Comparison of ENCODE assay signal across 6 cellular contexts in genomic region chr19:46660601-46661019, GRCh38. TPM values are rescaled to one million over a fixed set of nuclear protein-coding genes. Genes with fewer than 3 reads are reported as not detected.
DNase-seq lines count a peak whose midpoint lies in the region; ATAC-seq and TF ChIP-seq lines count a peak whose summit lies in the region.

No MANE protein-coding gene starts in this region.

- CTCF ChIA-PET in activated CD4-positive, alpha-beta memory T cell treated with anti-CD3 and anti-CD28 coated beads for 36 hours (lab: Charles Lee): interaction anchor here (0.6 to 6.2 kb wide), 19 partner anchors 12 to 968 kb away, joined by 3 to 319 read pairs (median 3); partner anchors contain the start of genes AP2S1, CALM3 and QPCTL

- H3K4me3 Mint-ChIP-seq in activated CD4-positive, alpha-beta memory T cell treated with anti-CD3 and anti-CD28 coated beads for 36 hours: peak overlapping the region; percentile 49

- peak overlapping the region in 1 of 2 donors; percentile 1 for H3K27ac ChIP-seq in lung (ENCODE audit: low read depth in 1 of 2, low read length in 1 of 2)

- H3K4me1 ChIP-seq in lung (ENCODE audit: control insufficient read depth in 2 of 2, insufficient read depth in 2 of 2, low read length in 2 of 2): peaks cover 0 to 3% of the 10 kb centered on the region in 2 donors

- DNase-seq in activated CD4-positive, alpha-beta memory T cell treated with anti-CD3 and anti-CD28 coated beads for 36 hours: no peak
- DNase-seq in lung (ENCODE audit: low spot score) (no peak), OCI-M2 (lab: John Stamatoyannopoulos, UW; ENCODE audit: unreplicated experiment) (no peak)

- peaks cover 19% of the 10 kb centered on the region for H3K27me3 Mint-ChIP-seq in activated CD4-positive, alpha-beta memory T cell treated with anti-CD3 and anti-CD28 coated beads for 36 hours

- no peaks in the 10 kb centered on the region for H3K36me3 ChIP-seq in lung (ENCODE audit: control insufficient read depth in 2 of 2, insufficient read depth in 2 of 2, low read length in 2 of 2)

- no peaks in the 10 kb centered on the region for H3K9me3 Mint-ChIP-seq in activated CD4-positive, alpha-beta memory T cell treated with anti-CD3 and anti-CD28 coated beads for 36 hours

- H3K27ac Mint-ChIP-seq in activated CD4-positive, alpha-beta memory T cell treated with anti-CD3 and anti-CD28 coated beads for 36 hours: no peak overlapping the region

- ATAC-seq in GM21381 (IDR thresholded peaks at IDR 0.05; ENCODE audit: unreplicated experiment) (peak; percentile 4), lung (ENCODE audit: insufficient read depth, low FRiP score) (peak; percentile 2), GM21717 (IDR thresholded peaks at IDR 0.05; ENCODE audit: unreplicated experiment) (no peak), GM18870 (IDR thresholded peaks at IDR 0.05; ENCODE audit: unreplicated experiment) (no peak)

- TF ChIP-seq CTCF in lung (IDR thresholded peaks at IDR 0.05; ENCODE audit: control extremely low read depth, extremely low read depth): no peak

- H3K27me3 ChIP-seq in lung (ENCODE audit: control insufficient read depth, insufficient read depth): no peaks in the 10 kb centered on the region

- intact Hi-C loops in activated CD4-positive, alpha-beta memory T cell treated with anti-CD3 and anti-CD28 coated beads for 36 hours (cut with micrococcal nuclease): loop anchor here (1.0 kb wide), 1 partner anchor 26 kb away; no protein-coding TSS in a partner anchor

- POLR2A ChIA-PET in activated CD4-positive, alpha-beta memory T cell treated with anti-CD3 and anti-CD28 coated beads for 36 hours (lab: Charles Lee): interaction anchor here (0.6 to 3.0 kb wide), 7 partner anchors 21 to 257 kb away, joined by 3 to 23 read pairs (median 8); partner anchors contain the start of gene CALM3

- H3K9me3 ChIP-seq in lung (ENCODE audit: control insufficient read depth in 2 of 2, insufficient read depth in 1 of 2, low read length in 1 of 2): no peaks in the 10 kb centered on the region

- peak overlapping the region; percentile 39 for H3K4me3 ChIP-seq in lung

- H3K4me1 Mint-ChIP-seq in activated CD4-positive, alpha-beta memory T cell treated with anti-CD3 and anti-CD28 coated beads for 36 hours (ENCODE audit: low read depth): peaks cover 20% of the 10 kb centered on the region

- 1 to 2% methylated on average over 33 to 39 of the region's 39 CpGs for WGBS in lung, 2 donors

- H3K36me3 Mint-ChIP-seq in activated CD4-positive, alpha-beta memory T cell treated with anti-CD3 and anti-CD28 coated beads for 36 hours: no peaks in the 10 kb centered on the region

RNA-seq across cellular contexts. Expression of gene DACT3, which starts 0.4 kb away (rescaled TPM):
- total RNA-seq in activated CD4-positive, alpha-beta memory T cell treated with anti-CD3 and anti-CD28 coated beads for 36 hours: 1 to 10 TPM; 2.8 to 3.0 TPM
- 10 to 100 TPM in 1 of 2 donors, 1 to 10 TPM in 1; 7.8 to 14.0 TPM for total RNA-seq in lung
- 1 to 10 TPM; 2.8 to 3.9 TPM for polyA plus RNA-seq in lung

RNA-seq across cellular contexts. Expression of gene GNG8, which starts 24.6 kb away (rescaled TPM):
- total RNA-seq in activated CD4-positive, alpha-beta memory T cell treated with anti-CD3 and anti-CD28 coated beads for 36 hours: 1 to 10 TPM; 9.5 TPM
- total RNA-seq in lung: not detected
- not detected for polyA plus RNA-seq in lung

RNA-seq across cellular contexts. Expression of gene PTGIR, which starts 35.7 kb away (rescaled TPM):
- 10 to 100 TPM; 22.6 to 24.6 TPM for total RNA-seq in activated CD4-positive, alpha-beta memory T cell treated with anti-CD3 and anti-CD28 coated beads for 36 hours
- total RNA-seq in lung: 10 to 100 TPM in 1 of 2 donors, 1 to 10 TPM in 1; 7.8 to 13.2 TPM
- polyA plus RNA-seq in lung: 10 to 100 TPM in 1 of 2 donors, 1 to 10 TPM in 1; 9.6 to 37.0 TPM

RNA-seq across cellular contexts. Expression of gene PRKD2, which starts 56.3 kb away (rescaled TPM):
- 10 to 100 TPM; 78.8 to 84.4 TPM for total RNA-seq in activated CD4-positive, alpha-beta memory T cell treated with anti-CD3 and anti-CD28 coated beads for 36 hours
- 10 to 100 TPM; 52.1 to 56.2 TPM for total RNA-seq in lung
- 10 to 100 TPM; 35.5 to 38.1 TPM for polyA plus RNA-seq in lung

RNA-seq across cellular contexts. Expression of gene CALM3, which starts 59.5 kb away (rescaled TPM):
- 100 to 1,000 TPM; 410 to 425 TPM for total RNA-seq in activated CD4-positive, alpha-beta memory T cell treated with anti-CD3 and anti-CD28 coated beads for 36 hours
- 100 to 1,000 TPM; 126 to 180 TPM for total RNA-seq in lung
- polyA plus RNA-seq in lung: 100 to 1,000 TPM; 144 to 202 TPM

Comparison
In these comparisons a context has a peak if more than half of its experiments do, and no peak if none do; other contexts are left out.
1. ATAC-seq: peak in GM21381 (single experiment) and lung (single experiment); none in GM21717 (single experiment) and GM18870 (single experiment).
2. RNA of gene GNG8, which starts 24.6 kb away (total RNA-seq): 9.5 TPM in activated CD4-positive, alpha-beta memory T cell treated with anti-CD3 and anti-CD28 coated beads for 36 hours; not detected in lung; every median in the first group is over 10 times any median in the second.